2 cellular contexts compared by ENCODE assay signal in the genomic region with DNA sequence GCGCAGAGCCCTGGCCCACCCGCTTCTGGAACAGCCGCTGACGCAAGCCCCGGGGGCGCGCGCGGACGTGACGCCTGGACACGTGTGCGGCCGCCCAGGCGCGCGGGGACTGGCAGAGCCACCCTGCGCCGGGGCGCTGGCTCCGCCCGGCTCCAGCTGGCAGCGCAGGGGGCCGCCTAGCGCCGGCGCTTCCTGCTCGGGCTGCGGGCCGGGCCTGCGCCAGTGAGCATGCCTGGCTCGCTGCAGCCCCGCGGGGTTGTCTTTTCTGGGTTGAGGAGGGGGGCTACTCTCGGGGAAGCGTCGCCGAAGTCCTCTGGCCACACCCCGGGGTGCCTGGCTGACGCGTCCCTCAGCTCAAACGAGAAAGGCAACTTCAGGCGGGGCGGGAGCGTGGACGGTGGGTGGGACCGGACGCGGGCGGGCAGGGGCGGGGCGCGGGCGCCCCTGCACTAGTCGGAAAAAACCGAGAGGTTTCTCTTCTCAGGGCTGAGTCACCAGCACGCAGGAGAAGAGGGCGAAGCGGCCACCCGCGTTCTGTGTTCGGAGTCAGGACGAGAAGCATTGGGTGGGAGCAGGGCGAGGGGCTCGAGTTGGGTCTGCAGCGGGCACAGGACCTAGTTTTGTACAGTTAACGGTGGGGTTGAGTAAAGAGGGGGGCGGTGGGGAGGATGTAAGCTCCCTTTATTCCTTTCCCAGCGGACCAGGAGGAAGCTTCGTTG.
TF ChIP-seq lines count a peak whose summit lies in the region.

A gene with protein sequence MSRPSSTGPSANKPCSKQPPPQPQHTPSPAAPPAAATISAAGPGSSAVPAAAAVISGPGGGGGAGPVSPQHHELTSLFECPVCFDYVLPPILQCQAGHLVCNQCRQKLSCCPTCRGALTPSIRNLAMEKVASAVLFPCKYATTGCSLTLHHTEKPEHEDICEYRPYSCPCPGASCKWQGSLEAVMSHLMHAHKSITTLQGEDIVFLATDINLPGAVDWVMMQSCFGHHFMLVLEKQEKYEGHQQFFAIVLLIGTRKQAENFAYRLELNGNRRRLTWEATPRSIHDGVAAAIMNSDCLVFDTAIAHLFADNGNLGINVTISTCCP (minus strand): TSS at position 48 of the 719 bp plus-strand sequence. CDS start 320 bp downstream, outside the sequence.

TF ChIP-seq in HEK293, 187 proteins besides CTCF, POLR2A, EP300 and RAD21 (continued from another document and continues in another):
- TF ChIP-seq, protein P1, sequence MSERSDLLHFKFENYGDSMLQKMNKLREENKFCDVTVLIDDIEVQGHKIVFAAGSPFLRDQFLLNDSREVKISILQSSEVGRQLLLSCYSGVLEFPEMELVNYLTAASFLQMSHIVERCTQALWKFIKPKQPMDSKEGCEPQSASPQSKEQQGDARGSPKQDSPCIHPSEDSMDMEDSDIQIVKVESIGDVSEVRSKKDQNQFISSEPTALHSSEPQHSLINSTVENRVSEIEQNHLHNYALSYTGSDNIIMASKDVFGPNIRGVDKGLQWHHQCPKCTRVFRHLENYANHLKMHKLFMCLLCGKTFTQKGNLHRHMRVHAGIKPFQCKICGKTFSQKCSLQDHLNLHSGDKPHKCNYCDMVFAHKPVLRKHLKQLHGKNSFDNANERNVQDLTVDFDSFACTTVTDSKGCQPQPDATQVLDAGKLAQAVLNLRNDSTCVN (tag by site-specific recombination; optimal IDR thresholded peaks at IDR 0.05) = peak; percentile 68
- TF ChIP-seq ZNF274 (IDR thresholded peaks at IDR 0.05; ENCODE audit: low read length) (no peak), ZNF274 (tag by site-specific recombination; IDR thresholded peaks at IDR 0.05; ENCODE audit: borderline replicate concordance) (no peak), ZNF623 (tag by site-specific recombination; IDR thresholded peaks at IDR 0.05) (no peak), PRDM4 (tag by site-specific recombination; IDR thresholded peaks at IDR 0.05) (no peak), WT1 (tag by site-specific recombination; IDR thresholded peaks at IDR 0.05) (no peak), ZNF654 (tag by site-specific recombination; IDR thresholded peaks at IDR 0.05; ENCODE audit: low read depth) (no peak), OVOL3 (tag by site-specific recombination; IDR thresholded peaks at IDR 0.05) (no peak), PBX3 (CRISPR knock-in tag; IDR thresholded peaks at IDR 0.05) (peak; percentile 84; the same call in 1 of the 2 replicates), ZNF621 (tag by site-specific recombination; IDR thresholded peaks at IDR 0.05) (no peak), ZNF362 (tag by site-specific recombination; IDR thresholded peaks at IDR 0.05) (0 out of 2 replicates have a peak, but pooled peaks have one; percentile 19), HOXD13 (CRISPR knock-in tag; IDR thresholded peaks at IDR 0.05; ENCODE audit: borderline replicate concordance) (no peak), SCRT2 (tag by site-specific recombination; IDR thresholded peaks at IDR 0.05) (no peak), ZNF354C (tag by site-specific recombination; IDR thresholded peaks at IDR 0.05; ENCODE audit: borderline replicate concordance, low read depth) (no peak), MYNN (tag by site-specific recombination; IDR thresholded peaks at IDR 0.05; ENCODE audit: borderline replicate concordance) (no peak), ZNF530 (tag by site-specific recombination; IDR thresholded peaks at IDR 0.05; ENCODE audit: low read depth) (no peak)

TF ChIP-seq in SK-N-SH, 30 proteins besides CTCF, POLR2A, EP300 and RAD21 (continued from another document):
- TF ChIP-seq, protein P2, sequence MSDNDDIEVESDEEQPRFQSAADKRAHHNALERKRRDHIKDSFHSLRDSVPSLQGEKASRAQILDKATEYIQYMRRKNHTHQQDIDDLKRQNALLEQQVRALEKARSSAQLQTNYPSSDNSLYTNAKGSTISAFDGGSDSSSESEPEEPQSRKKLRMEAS (IDR thresholded peaks at IDR 0.05; ENCODE audit: low read depth) = peak; percentile 47; the same call in 1 of the 2 replicates
- TF ChIP-seq TAF1 (IDR thresholded peaks at IDR 0.05; ENCODE audit: borderline replicate concordance, low read depth, low read length) (peak; percentile 69), IRF3 (IDR thresholded peaks at IDR 0.05; ENCODE audit: low read depth, low read length) (no peak), MXI1 (IDR thresholded peaks at IDR 0.05; ENCODE audit: low read depth, low read length) (peak; percentile 96), USF1 (IDR thresholded peaks at IDR 0.05; ENCODE audit: borderline replicate concordance, low read depth) (peak; percentile 84), FOSL2 (IDR thresholded peaks at IDR 0.05; ENCODE audit: borderline replicate concordance, low read depth) (peak; percentile 69), PBX3 (IDR thresholded peaks at IDR 0.05) (peak; percentile 21; the same call in 1 of the 2 replicates), NRF1 (IDR thresholded peaks at IDR 0.05; ENCODE audit: low read depth, low read length) (peak; percentile 79), JUND (IDR thresholded peaks at IDR 0.05) (peak; percentile 38; the same call in 1 of the 2 replicates), RFX5 (IDR thresholded peaks at IDR 0.05; ENCODE audit: low read length) (no peak), SIN3A (IDR thresholded peaks at IDR 0.05; ENCODE audit: borderline replicate concordance, low read depth, low read length) (peak; percentile 64; the same call in 1 of the 2 replicates), TEAD4 (IDR thresholded peaks at IDR 0.05; ENCODE audit: borderline replicate concordance, insufficient read depth) (no peak; the same call in 1 of the 2 replicates), RCOR1 (IDR thresholded peaks at IDR 0.05; ENCODE audit: low read length) (peak; percentile 45; the same call in 1 of the 2 replicates)
- TF ChIP-seq, protein P3, sequence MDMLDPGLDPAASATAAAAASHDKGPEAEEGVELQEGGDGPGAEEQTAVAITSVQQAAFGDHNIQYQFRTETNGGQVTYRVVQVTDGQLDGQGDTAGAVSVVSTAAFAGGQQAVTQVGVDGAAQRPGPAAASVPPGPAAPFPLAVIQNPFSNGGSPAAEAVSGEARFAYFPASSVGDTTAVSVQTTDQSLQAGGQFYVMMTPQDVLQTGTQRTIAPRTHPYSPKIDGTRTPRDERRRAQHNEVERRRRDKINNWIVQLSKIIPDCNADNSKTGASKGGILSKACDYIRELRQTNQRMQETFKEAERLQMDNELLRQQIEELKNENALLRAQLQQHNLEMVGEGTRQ (IDR thresholded peaks at IDR 0.05; ENCODE audit: borderline replicate concordance, low read depth, low read length) = peak; percentile 61; the same call in 1 of the 2 replicates
